8 cellular contexts compared by ENCODE assay signal in genomic region chr16:84423416-84423837, GRCh38. TPM values are rescaled to one million over a fixed set of nuclear protein-coding genes. Genes with fewer than 3 reads are reported as not detected.
A peak's percentile ranks its signal among the peaks of the same experiment; 100 is the strongest.
DNase-seq lines count a peak whose midpoint lies in the region; TF ChIP-seq lines count a peak whose summit lies in the region.

No MANE protein-coding gene starts in this region.

- WGBS in spleen, 5 donors: 92 to 97% (median 96%) methylated on average over 4 of the region's 4 CpGs

- DNase-seq in NOMO-1 treated with DMSO at 0.1 percent for 48 hours (lab: John Stamatoyannopoulos, UW; ENCODE audit: unreplicated experiment) (peak; percentile 58), NOMO-1 treated with dmso at 0.1 percent for 144 hours (lab: John Stamatoyannopoulos, UW; ENCODE audit: unreplicated experiment) (no peak), NCI-H524 treated with DMSO at 0.1 percent for 48 hours (lab: John Stamatoyannopoulos, UW) (peak; percentile 66), chondrocyte (ENCODE audit: low spot score) (peak; percentile 35), osteoblast (ENCODE audit: insufficient read length, low spot score, missing footprints) (peak; percentile 78), spleen (no peak)
- DNase-seq in activated naive CD4-positive, alpha-beta T cell treated with anti-CD3 and anti-CD28 coated beads, Interleukin-2, amount 50 U/mL, for 16 hours: no peak
- no peak for DNase-seq in stimulated activated CD4-positive, alpha-beta T cell treated with anti-CD3 and anti-CD28 coated beads, Interleukin-4, amount 100 ng/mL, for 1 hour

- no peak overlapping the region for H3K4me3 Mint-ChIP-seq in chondrocyte (ENCODE audit: unreplicated experiment)

- peaks cover 3% of the 10 kb centered on the region for H3K9me3 Mint-ChIP-seq in chondrocyte (ENCODE audit: low read depth)

- H3K4me3 ChIP-seq in osteoblast (ENCODE audit: insufficient read depth, low read length): no peak overlapping the region
- H3K4me3 ChIP-seq in spleen: no peak overlapping the region

- H3K27ac ChIP-seq in osteoblast (ENCODE audit: low read depth, low read length): no peak overlapping the region
- H3K27ac ChIP-seq in spleen: no peak overlapping the region

- H3K4me1 ChIP-seq in osteoblast (ENCODE audit: insufficient read depth, low read length): no peaks in the 10 kb centered on the region
- H3K4me1 ChIP-seq in spleen: no peaks in the 10 kb centered on the region

- no peaks in the 10 kb centered on the region for H3K9me3 ChIP-seq in osteoblast (ENCODE audit: low read depth, low read length)
- peaks cover 0 to 9% (median 0%) of the 10 kb centered on the region in 8 donors for H3K9me3 ChIP-seq in spleen

- H4K20me1 ChIP-seq in osteoblast (ENCODE audit: insufficient read depth, low read length): no peaks in the 10 kb centered on the region

- no peaks in the 10 kb centered on the region for H3K36me3 Mint-ChIP-seq in chondrocyte (ENCODE audit: low read depth)

- no peak for TF ChIP-seq POLR2A in spleen (IDR thresholded peaks at IDR 0.05)

- intact Hi-C loops in spleen (cut with DNase I; ENCODE audit: low total_unique reads): no loop called here

- H2AFZ ChIP-seq in osteoblast (ENCODE audit: low read length): peak overlapping the region; percentile 69

- no peaks in the 10 kb centered on the region for H3K79me2 ChIP-seq in osteoblast (ENCODE audit: insufficient read depth, low read length)

- H3K4me1 Mint-ChIP-seq in chondrocyte (ENCODE audit: low read depth): no peaks in the 10 kb centered on the region

- H3K27me3 ChIP-seq in osteoblast (ENCODE audit: insufficient read depth, low read length): peaks cover 15% of the 10 kb centered on the region
- H3K27me3 ChIP-seq in spleen (replicated peaks in 1 of 7): peaks cover 0 to 14% (median 0%) of the 10 kb centered on the region in 7 donors

- H3K36me3 ChIP-seq in osteoblast (ENCODE audit: insufficient read depth, low read length) (no peaks in the 10 kb centered on the region), spleen (peaks cover 0 to 35% (median 0%) of the 10 kb centered on the region in 6 donors)

- H3K4me2 ChIP-seq in osteoblast (ENCODE audit: insufficient read depth, low read length): peak overlapping the region; percentile 22

- H3K27me3 Mint-ChIP-seq in chondrocyte (ENCODE audit: low read depth): peaks cover 32% of the 10 kb centered on the region

- TF ChIP-seq CTCF in chondrocyte (IDR thresholded peaks at IDR 0.05) (no peak), osteoblast (IDR thresholded peaks at IDR 0.05; ENCODE audit: extremely low read depth, low read depth, low read length) (no peak), spleen (IDR thresholded peaks at IDR 0.05 in 8 of 11, conservative IDR thresholded peaks at IDR 0.05 in 3 of 11) (no peak)

- H3K27ac Mint-ChIP-seq in chondrocyte (ENCODE audit: unreplicated experiment): no peak overlapping the region

RNA-seq across cellular contexts. Expression of gene ATP2C2, which starts 55.1 kb away (rescaled TPM):
- total RNA-seq in chondrocyte (not detected in 3 replicates), osteoblast (not detected in 2 replicates), spleen (1 to 10 TPM in 5 of 7 donors, under 1 TPM in 2; 0.60 to 8.1 (median 1.9) TPM)
- under 1 TPM; 0.09 to 0.35 (median 0.11) TPM for polyA plus RNA-seq in spleen

Comparison
In these comparisons a context has a peak if more than half of its experiments do, and no peak if none do; other contexts are left out.
1. DNase-seq: peak in NOMO-1 treated with DMSO at 0.1 percent for 48 hours (single experiment), NCI-H524 treated with DMSO at 0.1 percent for 48 hours (single experiment), chondrocyte (single experiment) and osteoblast (single experiment); none in NOMO-1 treated with dmso at 0.1 percent for 144 hours (single experiment), activated naive CD4-positive, alpha-beta T cell treated with anti-CD3 and anti-CD28 coated beads, Interleukin-2, amount 50 U/mL, for 16 hours (single experiment), spleen (single experiment) and stimulated activated CD4-positive, alpha-beta T cell treated with anti-CD3 and anti-CD28 coated beads, Interleukin-4, amount 100 ng/mL, for 1 hour (single experiment).